In genomic region chr5:77438057-77438456, GRCh38 we compare ENCODE assay signal across 26 cellular contexts.
"Had no signal": no experiment of that assay in that cellular context is flagged by ENCODE, and none has a peak within 500 bp of the region (broad histone marks: within the 10 kb centered on the region; RNA-seq: fewer than 3 reads in every experiment).

No MANE protein-coding gene starts in this region.

- H3K4me3 ChIP-seq: coronary artery, esophagus squamous epithelium, heart right ventricle, left lung, ovary, right lobe of liver, suprapubic skin, transverse colon, upper lobe of right lung, uterus had no signal

- H3K27ac ChIP-seq: coronary artery, esophagus squamous epithelium, heart right ventricle, left lung, ovary, right lobe of liver, suprapubic skin, transverse colon, upper lobe of right lung, uterus had no signal

- H3K27me3 ChIP-seq: esophagus squamous epithelium, heart right ventricle, left lung, ovary, right lobe of liver, suprapubic skin, transverse colon, upper lobe of right lung, uterus had no signal

- H3K4me1 ChIP-seq: esophagus squamous epithelium, heart right ventricle, left lung, right lobe of liver, suprapubic skin, transverse colon, upper lobe of right lung, uterus had no signal

- H3K36me3 ChIP-seq: ovary, uterus had no signal

- ATAC-seq: effector memory CD8-positive, alpha-beta T cell; heart right ventricle; left cardiac atrium; left lung; natural killer cell; right lobe of liver; stimulated activated naive B cell treated with anti-CD40 and anti-IgM and Interleukin-4, amounts not matched to agents 10 μg/mL and 1 μg/mL and 100 μg/mL, for 72 hours; upper lobe of right lung had no signal

- DNase-seq: dermis blood vessel endothelial cell; effector memory CD8-positive, alpha-beta T cell; erythroblast; esophagus squamous epithelium; foreskin melanocyte; glutamatergic neuron; heart right ventricle; left cardiac atrium; left lung; natural killer cell; occipital lobe; ovary; retina; right lobe of liver; small intestine; stimulated activated CD4-positive, alpha-beta T cell treated with anti-CD3 and anti-CD28 coated beads, Interleukin-15, amount 100 ng/mL, for 24 hours; stimulated activated CD4-positive, alpha-beta T cell treated with anti-CD3 and anti-CD28 coated beads, Interleukin-2, amount 100 ng/mL, for 48 hours; stimulated activated naive B cell treated with anti-CD40 and anti-IgM and Interleukin-4, amounts not matched to agents 10 μg/mL and 1 μg/mL and 100 μg/mL, for 72 hours; transverse colon; upper lobe of right lung; uterus had no signal

- H3K4me3 Mint-ChIP-seq: effector memory CD8-positive, alpha-beta T cell; natural killer cell; stimulated activated naive B cell treated with anti-CD40 and anti-IgM and Interleukin-4, amounts not matched to agents 10 μg/mL and 1 μg/mL and 100 μg/mL, for 72 hours; stimulated activated naive CD8-positive, alpha-beta T cell treated with anti-CD3 and anti-CD28 coated beads, Interleukin-15, Interleukin-2, amounts not matched to agents 100 ng/mL and 50 ng/mL, for 24 hours had no signal

- H3K4me1 Mint-ChIP-seq: natural killer cell had no signal

- H3K27me3 Mint-ChIP-seq: effector memory CD8-positive, alpha-beta T cell; stimulated activated naive B cell treated with anti-CD40 and anti-IgM and Interleukin-4, amounts not matched to agents 10 μg/mL and 1 μg/mL and 100 μg/mL, for 72 hours; stimulated activated naive CD8-positive, alpha-beta T cell treated with anti-CD3 and anti-CD28 coated beads, Interleukin-15, Interleukin-2, amounts not matched to agents 100 ng/mL and 50 ng/mL, for 24 hours had no signal

- H3K9me3 Mint-ChIP-seq: effector memory CD8-positive, alpha-beta T cell; natural killer cell; stimulated activated naive B cell treated with anti-CD40 and anti-IgM and Interleukin-4, amounts not matched to agents 10 μg/mL and 1 μg/mL and 100 μg/mL, for 72 hours; stimulated activated naive CD8-positive, alpha-beta T cell treated with anti-CD3 and anti-CD28 coated beads, Interleukin-15, Interleukin-2, amounts not matched to agents 100 ng/mL and 50 ng/mL, for 24 hours had no signal

- H3K27ac Mint-ChIP-seq: effector memory CD8-positive, alpha-beta T cell; natural killer cell; stimulated activated naive B cell treated with anti-CD40 and anti-IgM and Interleukin-4, amounts not matched to agents 10 μg/mL and 1 μg/mL and 100 μg/mL, for 72 hours; stimulated activated naive CD8-positive, alpha-beta T cell treated with anti-CD3 and anti-CD28 coated beads, Interleukin-15, Interleukin-2, amounts not matched to agents 100 ng/mL and 50 ng/mL, for 24 hours had no signal

- H3K9me3 ChIP-seq: esophagus squamous epithelium, heart right ventricle, left lung, ovary, right lobe of liver, suprapubic skin, transverse colon, upper lobe of right lung, uterus had no signal

- FAIRE-seq: endometrium, islet of Langerhans, small intestine had no signal
